11 cellular contexts compared by ENCODE assay signal in the genomic region with DNA sequence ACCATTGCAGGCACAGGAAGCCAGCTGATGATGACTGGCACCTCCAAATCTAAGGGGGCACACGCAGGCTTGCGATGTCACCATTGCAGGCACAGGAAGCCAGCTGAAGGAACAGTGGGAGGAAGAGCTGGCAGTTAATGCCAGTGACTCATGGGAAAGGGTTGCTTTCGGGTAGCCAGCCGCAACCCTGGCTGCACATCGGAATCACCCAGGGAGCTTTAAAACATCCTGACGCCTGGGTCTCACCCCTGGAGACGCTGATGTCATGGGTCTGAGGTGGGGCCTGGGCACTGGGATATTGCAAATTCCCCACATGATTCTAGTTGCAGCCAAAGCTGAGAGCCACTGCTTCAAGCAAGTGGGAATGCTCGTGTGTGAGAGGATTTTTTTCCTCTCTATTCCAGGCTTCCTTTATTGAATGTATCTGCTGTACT. TPM values are rescaled to one million over a fixed set of nuclear protein-coding genes. Genes with fewer than 3 reads are reported as not detected.
DNase-seq lines count a peak whose midpoint lies in the region; ATAC-seq and TF ChIP-seq lines count a peak whose summit lies in the region.
"Had no signal": no experiment of that assay in that cellular context is flagged by ENCODE, and none has a peak within 500 bp of the region (broad histone marks: within the 10 kb centered on the region; RNA-seq: fewer than 3 reads in every experiment).

No MANE protein-coding gene starts in this region.

- H3K9me3 ChIP-seq in ascending aorta: no peaks in the 10 kb centered on the region

- H3K36me3 ChIP-seq in ascending aorta: no peaks in the 10 kb centered on the region

- CTCF ChIA-PET in GM10248 (lab: Yijun Ruan, JAX): interaction anchor here (1.0 to 2.6 kb wide), 4 partner anchors 10 to 317 kb away, joined by 3 to 19 read pairs (median 5); no protein-coding TSS in a partner anchor

- H3K4me1 ChIP-seq in ascending aorta: peaks cover 5 to 29% of the 10 kb centered on the region in 2 donors

- no peaks in the 10 kb centered on the region for H3K27me3 ChIP-seq in ascending aorta

- TF ChIP-seq CTCF in ascending aorta (IDR thresholded peaks at IDR 0.05): no peak
- no peak for TF ChIP-seq CTCF in GM10248 (IDR thresholded peaks at IDR 0.05; ENCODE audit: control extremely low read depth, extremely low read depth, low read depth, missing control alignments)

- H3K27ac ChIP-seq in ascending aorta (peak overlapping the region; percentile 83 to 93), temporal lobe (ENCODE audit: low read depth, low read length) (peak overlapping the region; percentile 36)
- H3K27ac ChIP-seq: 22Rv1 had no signal

- H3K4me3 Mint-ChIP-seq in T-helper 2 cell treated with Interferon-gamma antibody and Interleukin-4, amounts not matched to agents 5 μg/mL and 100 μg/mL, for 36 hours: no peak overlapping the region
- H3K4me3 Mint-ChIP-seq: activated B cell treated with CpG ODN at 0.5 μM for 24 hours, nephron had no signal

- no peak overlapping the region for H3K4me3 ChIP-seq in ascending aorta

- no peak overlapping the region for H3K27ac Mint-ChIP-seq in T-helper 2 cell treated with Interferon-gamma antibody and Interleukin-4, amounts not matched to agents 5 μg/mL and 100 μg/mL, for 36 hours
- H3K27ac Mint-ChIP-seq: activated B cell treated with CpG ODN at 0.5 μM for 24 hours, nephron had no signal

- DNase-seq in T-helper 2 cell treated with Interferon-gamma antibody and Interleukin-4, amounts not matched to agents 5 μg/mL and 100 μg/mL, for 36 hours (ENCODE audit: low spot score): peak; percentile 29
- DNase-seq in T-helper 2 cell (no peak), ascending aorta (ENCODE audit: low spot score in 2 of 2) (peak; percentile 54 to 96), iris pigment epithelial cell (ENCODE audit: low read depth) (peak; percentile 93), GM10248 (ENCODE audit: extremely low spot score) (no peak), OCI-M1 (lab: John Stamatoyannopoulos, UW) (no peak)
- DNase-seq: activated B cell treated with CpG ODN at 0.5 μM for 24 hours had no signal

- H3K27me3 Mint-ChIP-seq in T-helper 2 cell treated with Interferon-gamma antibody and Interleukin-4, amounts not matched to agents 5 μg/mL and 100 μg/mL, for 36 hours (ENCODE audit: low read depth): no peaks in the 10 kb centered on the region

- no peaks in the 10 kb centered on the region for H3K36me3 Mint-ChIP-seq in T-helper 2 cell treated with Interferon-gamma antibody and Interleukin-4, amounts not matched to agents 5 μg/mL and 100 μg/mL, for 36 hours (ENCODE audit: low read depth)

- H3K4me1 Mint-ChIP-seq in T-helper 2 cell treated with Interferon-gamma antibody and Interleukin-4, amounts not matched to agents 5 μg/mL and 100 μg/mL, for 36 hours (ENCODE audit: low read depth): peaks cover 52% of the 10 kb centered on the region

- intact Hi-C loops in ascending aorta (cut with DNase I): loop anchor here (2.0 to 10.0 kb wide), 3 partner anchors 19 to 553 kb away; partner anchors contain the start of genes REV3L and TRAF3IP2

- H3K9me3 Mint-ChIP-seq in T-helper 2 cell treated with Interferon-gamma antibody and Interleukin-4, amounts not matched to agents 5 μg/mL and 100 μg/mL, for 36 hours: no peaks in the 10 kb centered on the region
- H3K9me3 Mint-ChIP-seq: activated B cell treated with CpG ODN at 0.5 μM for 24 hours, nephron had no signal

- no peak for ATAC-seq in HG03442 (IDR thresholded peaks at IDR 0.05; ENCODE audit: unreplicated experiment)

- POLR2A ChIA-PET in GM10248 (lab: Yijun Ruan, JAX): no interaction called here

RNA-seq across cellular contexts. Expression of gene CCN6, which starts 16.1 kb away (rescaled TPM):
- total RNA-seq in ascending aorta (not detected), temporal lobe (not detected)
- total RNA-seq: activated B cell treated with CpG ODN at 0.5 μM for 24 hours had no signal

RNA-seq across cellular contexts. Expression of gene TUBE1, which starts 49.5 kb away (rescaled TPM):
- 6.0 TPM for total RNA-seq in ascending aorta
- 31.7 TPM for total RNA-seq in temporal lobe

RNA-seq across cellular contexts. Expression of gene FAM229B, which starts 49.6 kb away (rescaled TPM):
- total RNA-seq in ascending aorta (5.5 TPM), temporal lobe (21.6 TPM)

Comparison
In these comparisons a context has a peak if more than half of its experiments do, and no peak if none do; other contexts are left out.
1. DNase-seq: peak in T-helper 2 cell treated with Interferon-gamma antibody and Interleukin-4, amounts not matched to agents 5 μg/mL and 100 μg/mL, for 36 hours (single experiment), ascending aorta (2 of 2) and iris pigment epithelial cell (single experiment); none in T-helper 2 cell (0 of 5), GM10248 (single experiment) and OCI-M1 (single experiment).